2 cellular contexts compared by ENCODE assay signal in genomic region chr20:34922654-34923381, GRCh38.
TF ChIP-seq lines count a peak whose summit lies in the region.

No MANE protein-coding gene starts in this region.

TF ChIP-seq in HCT116, 20 proteins besides CTCF, POLR2A, EP300 and RAD21:
- TF ChIP-seq JUND (IDR thresholded peaks at IDR 0.05) (no peak), SRF (IDR thresholded peaks at IDR 0.05; ENCODE audit: low read depth) (no peak), SIN3A (IDR thresholded peaks at IDR 0.05; ENCODE audit: low read depth) (no peak), EZH2phosphoT487 (IDR thresholded peaks at IDR 0.05; ENCODE audit: borderline replicate concordance) (no peak), CEBPB (IDR thresholded peaks at IDR 0.05; ENCODE audit: low read depth) (peak; percentile 84), POLR2AphosphoS5 (IDR thresholded peaks at IDR 0.05; ENCODE audit: low read depth, low read length) (peak; percentile 13; the same call in 1 of the 2 replicates), YY1 (IDR thresholded peaks at IDR 0.05; ENCODE audit: extremely low read depth, insufficient replicate concordance, low read depth, low read length) (no peak), ELF1 (IDR thresholded peaks at IDR 0.05; ENCODE audit: borderline replicate concordance, low read depth) (no peak), MAX (IDR thresholded peaks at IDR 0.05) (no peak), REST (IDR thresholded peaks at IDR 0.05; ENCODE audit: low read depth) (no peak), EGR1 (IDR thresholded peaks at IDR 0.05; ENCODE audit: low read depth) (no peak), ATF3 (IDR thresholded peaks at IDR 0.05) (no peak), EZH2 (IDR thresholded peaks at IDR 0.05) (no peak), ZNF274 (IDR thresholded peaks at IDR 0.05; ENCODE audit: low read depth, low read length) (no peak)

TF ChIP-seq in K562, 482 proteins besides CTCF, POLR2A, EP300 and RAD21:
- TF ChIP-seq CEBPG (CRISPR knock-in tag; IDR thresholded peaks at IDR 0.05): no peak
- TF ChIP-seq CEBPG (tag; conservative IDR thresholded peaks at IDR 0.05 in 1 of 2, IDR thresholded peaks at IDR 0.05 in 1 of 2): peak in 1 of 2 experiments; percentile 22; a peak in 1 of 4 replicates
- no peak for TF ChIP-seq DEAF1 (CRISPR knock-in tag; IDR thresholded peaks at IDR 0.05)
TF ChIP-seq in K562: peak in this region for 1.
